In the genomic region with DNA sequence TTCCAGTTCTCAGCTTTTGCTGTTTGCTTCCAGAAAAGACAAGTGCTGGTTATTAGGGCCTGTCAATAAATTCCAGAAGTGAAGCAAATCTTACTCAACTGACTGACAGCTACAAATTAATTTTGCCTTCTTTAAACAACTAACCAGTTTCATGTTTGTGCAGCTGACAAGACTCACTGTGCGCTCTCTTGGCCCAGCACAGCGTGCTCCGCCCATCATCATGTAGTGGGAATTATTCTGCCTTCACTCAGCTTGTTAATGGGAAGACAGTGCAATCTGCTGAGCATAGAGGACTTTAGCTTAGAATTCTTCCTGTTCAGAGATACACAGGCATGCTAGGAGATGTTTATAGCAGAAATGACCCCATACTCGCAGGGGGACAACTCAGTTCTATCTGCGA, we compare ENCODE assay signal across 23 cellular contexts.
"Had no signal": no experiment of that assay in that cellular context is flagged by ENCODE, and none has a peak within 500 bp of the region (broad histone marks: within the 10 kb centered on the region; RNA-seq: fewer than 3 reads in every experiment).

No MANE protein-coding gene starts in this region.

- H2AFZ ChIP-seq: hepatocyte had no signal

- H3K4me2 ChIP-seq: hepatocyte had no signal

- H3K27me3 ChIP-seq: colonic mucosa, foreskin keratinocyte, gastroesophageal sphincter, heart left ventricle, hepatocyte, left lung had no signal

- ATAC-seq: effector memory CD8-positive, alpha-beta T cell; esophagus mucosa; foreskin keratinocyte; gastroesophageal sphincter; heart left ventricle; left lung; left ventricle myocardium superior; lower lobe of right lung; mucosa of descending colon had no signal

- H3K27ac ChIP-seq: colonic mucosa, epithelial cell of prostate, foreskin keratinocyte, gastroesophageal sphincter, heart left ventricle, hepatocyte, left lung, lower lobe of right lung had no signal

- H3K4me1 ChIP-seq: colonic mucosa, foreskin keratinocyte, gastroesophageal sphincter, heart left ventricle, left lung, lower lobe of right lung had no signal

- DNase-seq: colonic mucosa; cortex of kidney; effector CD8-positive, alpha-beta T cell; effector memory CD8-positive, alpha-beta T cell; endodermal cell; erythroblast; foreskin keratinocyte; heart left ventricle; hypothalamus; immature natural killer cell; islet precursor cell; kidney; kidney glomerular epithelial cell; left lung; left ventricle myocardium superior; lower lobe of right lung; mesenchymal stem cell; mucosa of descending colon; naive B cell had no signal

- H3K9me3 ChIP-seq: colonic mucosa, gastroesophageal sphincter, heart left ventricle, lower lobe of right lung, mucosa of descending colon had no signal

- H3K36me3 ChIP-seq: colonic mucosa, gastroesophageal sphincter, heart left ventricle, left lung, lower lobe of right lung had no signal

- H3K4me3 ChIP-seq: colonic mucosa, gastroesophageal sphincter, heart left ventricle, hepatocyte, left lung, lower lobe of right lung, mucosa of descending colon had no signal

- H3K79me2 ChIP-seq: hepatocyte had no signal
